ENCODE assay signal across 22 cellular contexts in the genomic region with DNA sequence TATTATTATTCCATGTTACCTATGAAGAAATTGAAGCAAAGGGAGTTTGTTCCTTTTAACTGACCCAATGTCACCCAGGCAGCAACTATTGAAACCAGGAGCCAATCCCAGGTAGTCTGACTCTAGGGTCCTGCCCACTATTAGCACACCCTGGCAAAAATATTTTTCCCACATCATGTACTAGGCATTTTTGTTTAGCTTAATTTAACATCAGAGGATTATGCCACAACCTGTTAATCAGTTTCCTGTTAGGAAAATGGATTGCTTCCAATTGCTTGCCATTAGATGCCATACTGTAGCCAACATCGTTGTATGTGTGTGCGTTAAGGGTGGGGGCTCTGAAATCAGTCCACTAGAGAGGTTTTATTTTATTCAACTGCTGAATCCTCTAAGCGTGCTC.
"Had no signal": no experiment of that assay in that cellular context is flagged by ENCODE, and none has a peak within 500 bp of the region (broad histone marks: within the 10 kb centered on the region; RNA-seq: fewer than 3 reads in every experiment).

No MANE protein-coding gene starts in this region.

- H3K27ac ChIP-seq: Peyer's patch, SJCRH30 had no signal

- H3K4me3 ChIP-seq: MG63, Peyer's patch, SJCRH30 had no signal

- H3K4me1 ChIP-seq: Peyer's patch, SJCRH30 had no signal

- ATAC-seq: PC-3, Right ventricle myocardium inferior, SK-N-SH treated with all-trans-retinoic acid at 6 μM for 48 hours had no signal

- H3K27me3 ChIP-seq: MG63, Peyer's patch, SJCRH30 had no signal

- H3K36me3 ChIP-seq: MG63, Peyer's patch, SJCRH30 had no signal

- H3K9me3 ChIP-seq: MG63, Peyer's patch, SJCRH30 had no signal

- DNase-seq: KBM-7, MG63, NCI-H1092, NCI-H1105 treated with DMSO at 0.1 percent for 48 hours, NCI-H1417 treated with DMSO at 0.1 percent for 48 hours, NCI-H146, NCI-H1694 treated with DMSO at 0.1 percent for 48 hours, NCI-H1930, NCI-H2081, NCI-H2107, NCI-H2171 treated with DMSO at 0.1 percent for 48 hours, NCI-H345, NCI-H446 treated with DMSO at 0.1 percent for 48 hours, NCI-H510A treated with DMSO at 0.1 percent for 48 hours, NCI-H526, NCI-H82, PC-3, Peyer's patch, SHP77 treated with DMSO at 0.1 percent for 48 hours, SJCRH30 had no signal
